Comparison of ENCODE assay signal across 17 cellular contexts in genomic region chr10:13719411-13719810, GRCh38.
DNase-seq lines count a peak whose midpoint lies in the region; ATAC-seq, FAIRE-seq and TF ChIP-seq lines count a peak whose summit lies in the region.
"Had no signal": no experiment of that assay in that cellular context is flagged by ENCODE, and none has a peak within 500 bp of the region (broad histone marks: within the 10 kb centered on the region; RNA-seq: fewer than 3 reads in every experiment).

No MANE protein-coding gene starts in this region.

- CTCF ChIA-PET in K562 (lab: Yijun Ruan, JAX; ENCODE audit: low intra/inter-chr PET ratio) = no interaction called here

- H3K9ac ChIP-seq in BLaER1 treated with 17β-estradiol and CSF1 and Interleukin-3, amounts not matched to agents 10 nM and 100 nM = peak overlapping the region in 9 of 11 experiments; percentile 49 to 79 (median 74); a peak in 10 of 22 replicates
- H3K9ac ChIP-seq in K562 (ENCODE audit: insufficient read depth in 1 of 2, low read depth in 2 of 2, low read length in 2 of 2) = no peak overlapping the region

- WGBS in K562 (ENCODE audit: insufficient coverage, low coverage, missing lambda C conversion rate) = 4% methylated on average over 5 of the region's 5 CpGs

- no peaks in the 10 kb centered on the region for H3K79me2 ChIP-seq in K562 (ENCODE audit: control insufficient read depth, insufficient read depth, low read length)

- POLR2A ChIA-PET in K562 (lab: Yijun Ruan, JAX) = no interaction called here

- BruUV-seq in K562 (replicated peaks; lab: Mats Ljungman, UMichigan) = no TSS peak

- H3K9me3 Mint-ChIP-seq in progenitor cell of endocrine pancreas (ENCODE audit: low read depth) = peaks cover 4% of the 10 kb centered on the region
- H3K9me3 Mint-ChIP-seq: endodermal cell had no signal

- peak overlapping the region in 1 of 10 experiments; percentile 56; a peak in 1 of 20 replicates for H3K4me3 ChIP-seq in BLaER1 treated with 17β-estradiol and CSF1 and Interleukin-3, amounts not matched to agents 10 nM and 100 nM
- H3K4me3 ChIP-seq in K562 = no peak overlapping the region
- no peak overlapping the region for H3K4me3 ChIP-seq in left ventricle myocardium inferior

- H4K20me1 ChIP-seq in BLaER1 treated with 17β-estradiol and CSF1 and Interleukin-3, amounts not matched to agents 10 nM and 100 nM = no peaks in the 10 kb centered on the region
- no peaks in the 10 kb centered on the region for H4K20me1 ChIP-seq in K562 (replicated peaks; ENCODE audit: control insufficient read depth, insufficient read depth, low read length)

- no peak for DNase-seq in K562 (ENCODE audit: extremely low read depth in 1 of 4, low spot score in 3 of 4)
- DNase-seq in left ventricle myocardium inferior = no peak
- DNase-seq in progenitor cell of endocrine pancreas (ENCODE audit: low spot score, unreplicated experiment) = no peak
- no peak for DNase-seq in cerebellar nuclear complex (lab: John Stamatoyannopoulos, UW)
- DNase-seq in NCI-H345 (lab: John Stamatoyannopoulos, UW) = no peak
- no peak for DNase-seq in SKM-1 treated with dmso at 0.1 percent for 144 hours (lab: John Stamatoyannopoulos, UW; ENCODE audit: unreplicated experiment)
- DNase-seq: ACHN; activated CD8-positive, alpha-beta memory T cell treated with anti-CD3 and anti-CD28 coated beads for 24 hours; central memory CD4-positive, alpha-beta T cell; endodermal cell; foreskin melanocyte; NCI-H2029 treated with DMSO at 0.1 percent for 48 hours; NCI-H524 treated with DMSO at 0.1 percent for 48 hours; SJCRH30; stimulated activated naive B cell treated with anti-CD40 and anti-IgM and Interleukin-4, amounts not matched to agents 10 μg/mL and 1 μg/mL and 100 μg/mL, for 72 hours had no signal

- no peaks in the 10 kb centered on the region for H3K27me3 ChIP-seq in BLaER1 treated with 17β-estradiol and CSF1 and Interleukin-3, amounts not matched to agents 10 nM and 100 nM
- peaks cover 23 to 32% of the 10 kb centered on the region in 2 experiments for H3K27me3 ChIP-seq in K562 (ENCODE audit: control insufficient read depth in 2 of 2, insufficient read depth in 2 of 2, low read length in 2 of 2)
- H3K27me3 ChIP-seq in left ventricle myocardium inferior (ENCODE audit: low read depth) = no peaks in the 10 kb centered on the region
- H3K27me3 ChIP-seq: SJCRH30 had no signal

- peaks cover 48 to 75% (median 55%) of the 10 kb centered on the region in 10 experiments for H3K4me1 ChIP-seq in BLaER1 treated with 17β-estradiol and CSF1 and Interleukin-3, amounts not matched to agents 10 nM and 100 nM
- H3K4me1 ChIP-seq in K562 (replicated peaks in 1 of 2; ENCODE audit: control insufficient read depth in 2 of 2, insufficient read depth in 2 of 2, low read length in 2 of 2) = peaks cover 0 to 9% of the 10 kb centered on the region in 2 experiments; a peak in 3 of 5 replicates
- peaks cover 60% of the 10 kb centered on the region for H3K4me1 ChIP-seq in left ventricle myocardium inferior

- TF ChIP-seq POLR2A in K562 (conservative IDR thresholded peaks at IDR 0.05) = no peak

- H3K27me3 Mint-ChIP-seq in progenitor cell of endocrine pancreas = peaks cover 10% of the 10 kb centered on the region

- ATAC-seq in K562 (no peak), GM21526 (IDR thresholded peaks at IDR 0.05; ENCODE audit: low FRiP score, unreplicated experiment) (no peak)
- ATAC-seq: stimulated activated naive B cell treated with anti-CD40 and anti-IgM and Interleukin-4, amounts not matched to agents 10 μg/mL and 1 μg/mL and 100 μg/mL, for 72 hours had no signal

- no peak for TF ChIP-seq CTCF in K562 (IDR thresholded peaks at IDR 0.05 in 2 of 3, conservative IDR thresholded peaks at IDR 0.05 in 1 of 3; ENCODE audit: insufficient read depth in 2 of 3, low read depth in 1 of 3, low read length in 3 of 3)
- no peak for TF ChIP-seq CTCF in left ventricle myocardium inferior (IDR thresholded peaks at IDR 0.05; ENCODE audit: borderline replicate concordance)
- no peak for TF ChIP-seq CTCF in progenitor cell of endocrine pancreas (IDR thresholded peaks at IDR 0.05; ENCODE audit: unreplicated experiment)

- peaks cover 47% of the 10 kb centered on the region for H3K4me1 Mint-ChIP-seq in progenitor cell of endocrine pancreas (ENCODE audit: low read depth)

- TF ChIP-seq RAD21 in K562 (CRISPR knock-in tag; conservative IDR thresholded peaks at IDR 0.05 in 1 of 2, IDR thresholded peaks at IDR 0.05 in 1 of 2) = no peak

- FAIRE-seq in K562 (lab: Jason Lieb, UNC) = no peak

- peak overlapping the region; percentile 9 for H3K4me3 Mint-ChIP-seq in progenitor cell of endocrine pancreas (ENCODE audit: low read depth)
- H3K4me3 Mint-ChIP-seq: endodermal cell; stimulated activated naive B cell treated with anti-CD40 and anti-IgM and Interleukin-4, amounts not matched to agents 10 μg/mL and 1 μg/mL and 100 μg/mL, for 72 hours had no signal

- H2AFZ ChIP-seq in K562 (ENCODE audit: low read depth, low read length) = 0 out of 2 replicates have a peak overlapping the region, but pooled peaks have one; percentile 21

- peak overlapping the region; percentile 71 to 97 (median 92) for H3K4me2 ChIP-seq in BLaER1 treated with 17β-estradiol and CSF1 and Interleukin-3, amounts not matched to agents 10 nM and 100 nM
- no peak overlapping the region for H3K4me2 ChIP-seq in K562 (ENCODE audit: insufficient read depth, low read length)

- no peaks in the 10 kb centered on the region for H3K36me3 ChIP-seq in BLaER1 treated with 17β-estradiol and CSF1 and Interleukin-3, amounts not matched to agents 10 nM and 100 nM
- H3K36me3 ChIP-seq in K562 (ENCODE audit: control insufficient read depth, insufficient read depth, low read length) (no peaks in the 10 kb centered on the region), left ventricle myocardium inferior (peaks cover 5% of the 10 kb centered on the region)
- H3K36me3 ChIP-seq: SJCRH30 had no signal

- peak overlapping the region; percentile 97 for H3K27ac Mint-ChIP-seq in progenitor cell of endocrine pancreas
- H3K27ac Mint-ChIP-seq: endodermal cell; stimulated activated naive B cell treated with anti-CD40 and anti-IgM and Interleukin-4, amounts not matched to agents 10 μg/mL and 1 μg/mL and 100 μg/mL, for 72 hours had no signal

- in situ Hi-C loops in K562 (cut with MboI) = no loop called here

- no peaks in the 10 kb centered on the region for H3K9me1 ChIP-seq in K562 (ENCODE audit: control insufficient read depth, insufficient read depth, low read length)

- TF ChIP-seq EP300 in K562 (IDR thresholded peaks at IDR 0.05; ENCODE audit: low read length) = no peak

- intact Hi-C loops in K562 (cut with micrococcal nuclease) = no loop called here
- intact Hi-C loops in left ventricle myocardium inferior (cut with micrococcal nuclease) = loop anchor here (5.0 to 10.0 kb wide), 2 partner anchors 47 to 55 kb away; no protein-coding TSS in a partner anchor

- H3K36me3 Mint-ChIP-seq in progenitor cell of endocrine pancreas (ENCODE audit: insufficient read depth) = peaks cover 4% of the 10 kb centered on the region
- H3K36me3 Mint-ChIP-seq: stimulated activated naive B cell treated with anti-CD40 and anti-IgM and Interleukin-4, amounts not matched to agents 10 μg/mL and 1 μg/mL and 100 μg/mL, for 72 hours had no signal

- peaks cover 0 to 5% (median 0%) of the 10 kb centered on the region in 11 experiments; a peak in 1 of 22 replicates for H3K9me3 ChIP-seq in BLaER1 treated with 17β-estradiol and CSF1 and Interleukin-3, amounts not matched to agents 10 nM and 100 nM (replicated peaks in 1 of 11)
- no peaks in the 10 kb centered on the region; the same call in 1 of the 2 replicates for H3K9me3 ChIP-seq in K562 (replicated peaks; ENCODE audit: control insufficient read depth, insufficient read depth, low read depth, low read length)
- no peaks in the 10 kb centered on the region for H3K9me3 ChIP-seq in left ventricle myocardium inferior (replicated peaks)
- H3K9me3 ChIP-seq: SJCRH30 had no signal

- peak overlapping the region; percentile 59 to 89 (median 81); a peak in 21 of 22 replicates for H3K27ac ChIP-seq in BLaER1 treated with 17β-estradiol and CSF1 and Interleukin-3, amounts not matched to agents 10 nM and 100 nM
- no peak overlapping the region for H3K27ac ChIP-seq in K562 (ENCODE audit: extremely low read depth, low read depth, low read length)
- peak overlapping the region; percentile 86 for H3K27ac ChIP-seq in left ventricle myocardium inferior (replicated peaks)
- H3K27ac ChIP-seq: SJCRH30 had no signal

TF ChIP-seq in K562, 482 proteins besides CTCF, POLR2A, EP300 and RAD21:
- no peak for TF ChIP-seq ZNF121 (CRISPR knock-in tag; conservative IDR thresholded peaks at IDR 0.05)

Comparison
In these comparisons a context has a peak if more than half of its experiments do, and no peak if none do; other contexts are left out.
1. H3K9ac ChIP-seq: peak in BLaER1 treated with 17β-estradiol and CSF1 and Interleukin-3, amounts not matched to agents 10 nM and 100 nM (9 of 11); none in K562 (0 of 2).